Comparison of ENCODE assay signal across 8 cellular contexts in genomic region chr12:56267443-56268071, GRCh38. TPM values are rescaled to one million over a fixed set of nuclear protein-coding genes. Genes with fewer than 3 reads are reported as not detected.
DNase-seq lines count a peak whose midpoint lies in the region; ATAC-seq and TF ChIP-seq lines count a peak whose summit lies in the region.

No MANE protein-coding gene starts in this region.

- POLR2A ChIA-PET in BJ (lab: Charles Lee), result interaction anchor here (1.2 kb wide), 1 partner anchor 9 kb away, joined by 5 read pairs; the partner anchor contains the start of gene ANKRD52

- peaks cover 1% of the 10 kb centered on the region; the same call in 1 of the 2 replicates for H3K36me3 ChIP-seq in BJ (ENCODE audit: control insufficient read depth, insufficient read depth, low read length)
- peaks cover 14% of the 10 kb centered on the region for H3K36me3 ChIP-seq in OCI-LY3 (replicated peaks; ENCODE audit: low read depth, low read length)
- peaks cover 31% of the 10 kb centered on the region for H3K36me3 ChIP-seq in endodermal cell (ENCODE audit: control insufficient read depth, insufficient read depth, low read length)

- DNase-seq in BJ (ENCODE audit: low read depth) (no peak), endodermal cell (no peak), naive B cell (no peak), HPDE6-E6E7 (ENCODE audit: extremely low spot score) (no peak)

- 37 to 38% methylated on average over 17 to 21 of the region's 21 CpGs for WGBS in endodermal cell (ENCODE audit: insufficient coverage in 1 of 2, insufficient read length in 1 of 2), 2 experiments

- H2AFZ ChIP-seq in OCI-LY3 (ENCODE audit: low read depth, low read length), result peak overlapping the region; percentile 78

- no peaks in the 10 kb centered on the region for H3K79me2 ChIP-seq in OCI-LY3 (ENCODE audit: low read length)

- H3K4me3 ChIP-seq in BJ (ENCODE audit: low read depth, low read length) (peak overlapping the region; percentile 78), OCI-LY3 (ENCODE audit: low read length) (peak overlapping the region; percentile 83), endodermal cell (ENCODE audit: low read length) (peak overlapping the region; percentile 87)

- H3K27me3 ChIP-seq in BJ (ENCODE audit: control insufficient read depth, insufficient read depth, low read length), result no peaks in the 10 kb centered on the region
- H3K27me3 ChIP-seq in OCI-LY3 (ENCODE audit: low read depth, low read length), result no peaks in the 10 kb centered on the region
- H3K27me3 ChIP-seq in endodermal cell (ENCODE audit: control insufficient read depth, insufficient read depth, low read length, poor library complexity, severe bottlenecking), result no peaks in the 10 kb centered on the region

- peak; percentile 19 for ATAC-seq in GM21447 (IDR thresholded peaks at IDR 0.05; ENCODE audit: unreplicated experiment)
- peak in 1 of 2 donors; percentile 5 for ATAC-seq in naive B cell (ENCODE audit: low read depth in 2 of 2)
- no peak for ATAC-seq in GM18858 (IDR thresholded peaks at IDR 0.05; ENCODE audit: unreplicated experiment)
- ATAC-seq in HG02610 (IDR thresholded peaks at IDR 0.05; ENCODE audit: unreplicated experiment), result no peak

- CTCF ChIA-PET in BJ (lab: Yijun Ruan, JAX), result interaction anchor here (0.6 to 4.4 kb wide), 10 partner anchors 8 to 149 kb away, joined by 3 to 24 read pairs (median 4); partner anchors contain the start of genes ANKRD52, CS, RNF41 and ZC3H10

- H4K20me1 ChIP-seq in OCI-LY3 (ENCODE audit: insufficient read depth, low read length), result no peaks in the 10 kb centered on the region; the same call in 1 of the 2 replicates

- peaks cover 5% of the 10 kb centered on the region; the same call in 1 of the 2 replicates for H3K4me1 ChIP-seq in OCI-LY3 (ENCODE audit: low read length)
- peaks cover 5% of the 10 kb centered on the region for H3K4me1 ChIP-seq in endodermal cell (ENCODE audit: control insufficient read depth, insufficient read depth, low read length)

- H3K9ac ChIP-seq in OCI-LY3 (ENCODE audit: low read length) (peak overlapping the region; percentile 65), endodermal cell (ENCODE audit: extremely low read depth, low read length, poor library complexity, severe bottlenecking) (peak overlapping the region; percentile 72)

- peaks cover 12% of the 10 kb centered on the region for H3K4me1 Mint-ChIP-seq in endodermal cell
- peaks cover 16 to 21% (median 16%) of the 10 kb centered on the region in 3 donors for H3K4me1 Mint-ChIP-seq in naive B cell

- peaks cover 24% of the 10 kb centered on the region for H3K36me3 Mint-ChIP-seq in endodermal cell (ENCODE audit: low read depth)
- no peaks in the 10 kb centered on the region for H3K36me3 Mint-ChIP-seq in naive B cell

- peak overlapping the region; percentile 67 for H3K4me2 ChIP-seq in OCI-LY3 (ENCODE audit: low read length)

- H3K27ac ChIP-seq in OCI-LY3 (ENCODE audit: low read length) (no peak overlapping the region), endodermal cell (ENCODE audit: low read depth, low read length) (peak overlapping the region; percentile 91)

- H3K27me3 Mint-ChIP-seq in endodermal cell (ENCODE audit: insufficient read depth) (no peaks in the 10 kb centered on the region), naive B cell (no peaks in the 10 kb centered on the region)

- no peak overlapping the region for H3K27ac Mint-ChIP-seq in endodermal cell
- peak overlapping the region in 5 of 6 donors; percentile 58 to 95 (median 88) for H3K27ac Mint-ChIP-seq in naive B cell

- TF ChIP-seq CTCF in BJ (IDR thresholded peaks at IDR 0.05; ENCODE audit: insufficient read depth, low read depth, low read length) (no peak), OCI-LY3 (IDR thresholded peaks at IDR 0.05; ENCODE audit: low read depth, low read length) (no peak), endodermal cell (conservative IDR thresholded peaks at IDR 0.05) (no peak)

- H3K9me3 ChIP-seq in OCI-LY3 (ENCODE audit: insufficient read depth, low read length) (no peaks in the 10 kb centered on the region), endodermal cell (ENCODE audit: control insufficient read depth, low read length) (no peaks in the 10 kb centered on the region)

- H3K9me3 Mint-ChIP-seq in endodermal cell (no peaks in the 10 kb centered on the region), naive B cell (no peaks in the 10 kb centered on the region)

- peak overlapping the region; percentile 73 for H3K4me3 Mint-ChIP-seq in endodermal cell
- peak overlapping the region; percentile 89 to 96 (median 95) for H3K4me3 Mint-ChIP-seq in naive B cell

RNA-seq across cellular contexts. Expression of gene COQ10A, which starts 0.8 kb away (rescaled TPM):
- polyA plus RNA-seq in BJ (2011; rRNA removed) (13.7 and 14.1 TPM in 2 replicates), naive B cell (ENCODE audit: low read depth in 6 of 6) (10 to 100 TPM in 5 of 6 donors, 1 to 10 TPM in 1; 9.5 to 16.6 (median 14.2) TPM)
- polyA minus RNA-seq in BJ (2011; rRNA and poly(A)+ RNA removed), result 5.4 and 8.8 TPM in 2 replicates
- 10 to 100 TPM; 20.5 to 23.2 TPM for total RNA-seq in endodermal cell
- polyA plus RNA-seq in endodermal cell (2013, experiment 1 of 2), result 23.1 TPM
- polyA plus RNA-seq in endodermal cell (2013, experiment 2 of 2), result 17.5 TPM

RNA-seq across cellular contexts. Expression of gene ANKRD52, which starts 9.4 kb away (rescaled TPM):
- 21.0 and 26.8 TPM in 2 replicates for polyA plus RNA-seq in BJ (2011; rRNA removed)
- polyA minus RNA-seq in BJ (2011; rRNA and poly(A)+ RNA removed), result 28.9 and 38.8 TPM in 2 replicates
- 10 to 100 TPM; 39.3 to 54.9 TPM for total RNA-seq in endodermal cell
- 22.7 TPM for polyA plus RNA-seq in endodermal cell (2013, experiment 1 of 2)
- polyA plus RNA-seq in endodermal cell (2013, experiment 2 of 2), result 20.4 TPM
- polyA plus RNA-seq in naive B cell (ENCODE audit: low read depth in 6 of 6), result 10 to 100 TPM in 3 of 6 donors, 1 to 10 TPM in 3; 2.3 to 13.2 (median 8.0) TPM

RNA-seq across cellular contexts. Expression of gene CS, which starts 32.6 kb away (rescaled TPM):
- 117 and 150 TPM in 2 replicates for polyA plus RNA-seq in BJ (2011; rRNA removed)
- polyA minus RNA-seq in BJ (2011; rRNA and poly(A)+ RNA removed), result 110 and 113 TPM in 2 replicates
- total RNA-seq in endodermal cell, result 100 to 1,000 TPM; 134 to 167 TPM
- polyA plus RNA-seq in endodermal cell (2013, experiment 1 of 2), result 159 TPM
- polyA plus RNA-seq in endodermal cell (2013, experiment 2 of 2), result 143 TPM
- polyA plus RNA-seq in naive B cell (ENCODE audit: low read depth in 6 of 6), result 10 to 100 TPM; 60.8 to 88.7 (median 72.1) TPM

RNA-seq across cellular contexts. Expression of gene SLC39A5, which starts 37.7 kb away (rescaled TPM):
- polyA plus RNA-seq in BJ (2011; rRNA removed), result not detected in 2 replicates
- not detected in 2 replicates for polyA minus RNA-seq in BJ (2011; rRNA and poly(A)+ RNA removed)
- 1 to 10 TPM; 2.5 to 3.2 TPM for total RNA-seq in endodermal cell
- polyA plus RNA-seq in endodermal cell (2013, experiment 1 of 2), result 3.1 TPM
- 1.6 TPM for polyA plus RNA-seq in endodermal cell (2013, experiment 2 of 2)
- polyA plus RNA-seq in naive B cell (ENCODE audit: low read depth in 6 of 6), result not detected

RNA-seq across cellular contexts. Expression of gene NABP2, which starts 43.4 kb away (rescaled TPM):
- polyA plus RNA-seq in BJ (2011; rRNA removed) (47.5 and 52.0 TPM in 2 replicates), naive B cell (ENCODE audit: low read depth in 6 of 6) (1 to 10 TPM in 5 of 6 donors, under 1 TPM in 1; 0.73 to 5.7 (median 3.9) TPM)
- 8.7 and 17.1 TPM in 2 replicates for polyA minus RNA-seq in BJ (2011; rRNA and poly(A)+ RNA removed)
- total RNA-seq in endodermal cell, result 10 to 100 TPM; 27.0 to 35.1 TPM
- polyA plus RNA-seq in endodermal cell (2013, experiment 1 of 2), result 43.7 TPM
- polyA plus RNA-seq in endodermal cell (2013, experiment 2 of 2), result 41.2 TPM
